In genomic region chr7:156063241-156063810, GRCh38 we compare ENCODE assay signal across 26 cellular contexts.
"Had no signal": no experiment of that assay in that cellular context is flagged by ENCODE, and none has a peak within 500 bp of the region (broad histone marks: within the 10 kb centered on the region; RNA-seq: fewer than 3 reads in every experiment).

No MANE protein-coding gene starts in this region.

- H3K4me3 ChIP-seq: heart left ventricle, left ventricle myocardium inferior, prostate gland, smooth muscle cell, thyroid gland, transverse colon, upper lobe of left lung, vagina had no signal

- FAIRE-seq: islet of Langerhans, kidney had no signal

- H3K4me1 ChIP-seq: heart left ventricle, left ventricle myocardium inferior, prostate gland, thyroid gland, vagina had no signal

- H3K27ac ChIP-seq: heart left ventricle, left ventricle myocardium inferior, neutrophil, prostate gland, thyroid gland, transverse colon, upper lobe of left lung, vagina had no signal

- DNase-seq: heart left ventricle; hypothalamus; immature natural killer cell; kidney; left colon; left ventricle myocardium inferior; occipital lobe; retina; right cardiac atrium; stimulated activated CD4-positive, alpha-beta T cell treated with anti-CD3 and anti-CD28 coated beads, Interleukin-1b, Interleukin-23, amount 100 ng/mL, for 48 hours; stimulated activated CD4-positive, alpha-beta T cell treated with anti-CD3 and anti-CD28 coated beads, Interleukin-2, amount 100 ng/mL, for 48 hours; stimulated activated CD4-positive, alpha-beta T cell treated with anti-CD3 and anti-CD28 coated beads, Interleukin-4, amount 100 ng/mL, for 4 hours; stimulated activated CD8-positive, alpha-beta memory T cell treated with anti-CD3 and anti-CD28 coated beads, Interleukin-4, amount 100 ng/mL, for 48 hours; stimulated activated naive CD4-positive, alpha-beta T cell treated with Interleukin-2 at 50 U/mL for 16 hours; stimulated activated naive CD8-positive, alpha-beta T cell treated with anti-CD3 and anti-CD28 coated beads, Interleukin-15, amount 100 ng/mL, for 72 hours; substantia nigra; thyroid gland; transverse colon; upper lobe of left lung had no signal

- H3K4me2 ChIP-seq: smooth muscle cell had no signal

- H3K36me3 ChIP-seq: heart left ventricle, left ventricle myocardium inferior, neutrophil, prostate gland, thyroid gland, transverse colon, upper lobe of left lung, vagina had no signal

- H3K27me3 ChIP-seq: neutrophil, thyroid gland, transverse colon, upper lobe of left lung, vagina had no signal

- H3K9me3 ChIP-seq: heart left ventricle, left ventricle myocardium inferior, neutrophil, prostate gland, thyroid gland, transverse colon, upper lobe of left lung, vagina had no signal

- ATAC-seq: heart left ventricle; left colon; naive thymus-derived CD8-positive, alpha-beta T cell; right cardiac atrium; stimulated activated memory B cell treated with anti-CD40 and anti-IgM and Interleukin-4, amounts not matched to agents 10 μg/mL and 1 μg/mL and 100 μg/mL, for 72 hours; stimulated activated naive CD8-positive, alpha-beta T cell treated with anti-CD3 and anti-CD28 coated beads, Interleukin-15, amount 100 ng/mL, for 72 hours had no signal
